ENCODE assay signal across 25 cellular contexts in genomic region chr10:131093795-131094366, GRCh38.
DNase-seq lines count a peak whose midpoint lies in the region; ATAC-seq and TF ChIP-seq lines count a peak whose summit lies in the region.
"Had no signal": no experiment of that assay in that cellular context is flagged by ENCODE, and none has a peak within 500 bp of the region (broad histone marks: within the 10 kb centered on the region; RNA-seq: fewer than 3 reads in every experiment).

No MANE protein-coding gene starts in this region.

- no peak for TF ChIP-seq POLR2A in HCT116 (IDR thresholded peaks at IDR 0.05; ENCODE audit: borderline replicate concordance, extremely low read depth, insufficient read depth, insufficient read length)
- no peak for TF ChIP-seq POLR2A in breast epithelium (IDR thresholded peaks at IDR 0.05)

- H3K4me1 ChIP-seq in HCT116 (ENCODE audit: control insufficient read depth in 1 of 2, insufficient read depth in 2 of 2, low read length in 2 of 2) = peaks cover 11 to 16% of the 10 kb centered on the region in 2 experiments; a peak in 3 of 4 replicates
- no peaks in the 10 kb centered on the region for H3K4me1 ChIP-seq in breast epithelium
- peaks cover 2% of the 10 kb centered on the region for H3K4me1 ChIP-seq in mesendoderm (ENCODE audit: control insufficient read depth, low read depth, low read length)
- H3K4me1 ChIP-seq in smooth muscle cell (ENCODE audit: low read depth) = no peaks in the 10 kb centered on the region

- H3K27me3 ChIP-seq in HCT116 (ENCODE audit: insufficient read depth, low read length) (no peaks in the 10 kb centered on the region), breast epithelium (no peaks in the 10 kb centered on the region), mesendoderm (ENCODE audit: insufficient read depth, low read length, poor library complexity) (no peaks in the 10 kb centered on the region), smooth muscle cell (ENCODE audit: low read depth) (no peaks in the 10 kb centered on the region)
- H3K27me3 ChIP-seq: cardiac muscle cell, vagina had no signal

- BruUV-seq in HCT116 (replicated peaks; lab: Mats Ljungman, UMichigan) = no TSS peak

- intact Hi-C loops in HCT116 (cut with micrococcal nuclease) (no loop called here), breast epithelium (cut with DNase I; ENCODE audit: low total_unique reads) (no loop called here)

- H3K79me2 ChIP-seq in HCT116 (ENCODE audit: insufficient read depth, low read length) (no peaks in the 10 kb centered on the region), mesendoderm (ENCODE audit: control insufficient read depth, insufficient read depth, low read length) (no peaks in the 10 kb centered on the region), smooth muscle cell (ENCODE audit: low read depth) (no peaks in the 10 kb centered on the region)

- CTCF ChIA-PET in HCT116 (lab: Charles Lee) = no interaction called here

- no peaks in the 10 kb centered on the region for H3K36me3 ChIP-seq in HCT116 (ENCODE audit: control insufficient read depth in 1 of 2, insufficient read depth in 2 of 2, low read length in 2 of 2)
- no peaks in the 10 kb centered on the region for H3K36me3 ChIP-seq in breast epithelium
- H3K36me3 ChIP-seq in mesendoderm (ENCODE audit: control insufficient read depth, insufficient read depth, low read length) = no peaks in the 10 kb centered on the region
- no peaks in the 10 kb centered on the region for H3K36me3 ChIP-seq in smooth muscle cell (ENCODE audit: low read depth)
- H3K36me3 ChIP-seq: cardiac muscle cell, thoracic aorta, vagina, WERI-Rb-1 had no signal

- H2BK5ac ChIP-seq in mesendoderm (ENCODE audit: low read length) = no peak overlapping the region

- RAD21 ChIA-PET in HCT116 (lab: Charles Lee; ENCODE audit: low non-redundant PET in 1 of 2, low total read pairs in 2 of 2, uncharacterized antibody in 2 of 2, unreplicated experiment in 2 of 2) = no interaction called here

- H3K79me1 ChIP-seq in mesendoderm (ENCODE audit: low read length) = no peaks in the 10 kb centered on the region

- H3K9me3 ChIP-seq in HCT116 (ENCODE audit: control insufficient read depth in 1 of 2, insufficient read depth in 1 of 2, low read depth in 1 of 2, low read length in 2 of 2) = no peaks in the 10 kb centered on the region
- H3K9me3 ChIP-seq in breast epithelium = no peaks in the 10 kb centered on the region
- no peaks in the 10 kb centered on the region for H3K9me3 ChIP-seq in smooth muscle cell (replicated peaks; ENCODE audit: low read depth)
- H3K9me3 ChIP-seq: thoracic aorta, vagina had no signal

- H4K5ac ChIP-seq in mesendoderm (ENCODE audit: low read length) = no peak overlapping the region

- no CpG with 5 or more reads among the region's 19 CpGs for WGBS in mesendoderm (ENCODE audit: extremely low coverage, insufficient coverage, low lambda C conversion rate)
- 89% methylated on average over 19 of the region's 19 CpGs for WGBS in smooth muscle cell (ENCODE audit: low lambda C conversion rate)

- ATAC-seq in HCT116 = no peak
- ATAC-seq in effector memory CD8-positive, alpha-beta T cell (replicated peaks) = no peak
- ATAC-seq: naive thymus-derived CD4-positive, alpha-beta T cell had no signal

- no peaks in the 10 kb centered on the region for H3F3A ChIP-seq in smooth muscle cell (ENCODE audit: low read depth)

- no peak overlapping the region for H3K18ac ChIP-seq in mesendoderm (ENCODE audit: low read length)

- no peak overlapping the region for H2BK120ac ChIP-seq in mesendoderm (ENCODE audit: low read depth, low read length)

- no peak overlapping the region for H3K4me3 ChIP-seq in HCT116 (replicated peaks in 1 of 2; ENCODE audit: low read depth in 1 of 2, low read length in 2 of 2)
- no peak overlapping the region for H3K4me3 ChIP-seq in breast epithelium
- H3K4me3 ChIP-seq in mesendoderm (ENCODE audit: low read length) = no peak overlapping the region
- no peak overlapping the region for H3K4me3 ChIP-seq in smooth muscle cell
- H3K4me3 ChIP-seq: cardiac muscle cell, thoracic aorta, vagina had no signal

- H3K27me3 Mint-ChIP-seq in effector memory CD8-positive, alpha-beta T cell = no peaks in the 10 kb centered on the region
- H3K27me3 Mint-ChIP-seq: activated CD4-positive, alpha-beta T cell treated with anti-CD3 and anti-CD28 coated beads, Interleukin-2, amount 10 ng/mL, durations not matched to agents 24 days and 14 days; naive thymus-derived CD4-positive, alpha-beta T cell; stimulated activated naive CD8-positive, alpha-beta T cell treated with anti-CD3 and anti-CD28 coated beads, Interleukin-15, Interleukin-2, amounts not matched to agents 100 ng/mL and 50 ng/mL, for 24 hours had no signal

- H4K8ac ChIP-seq in mesendoderm (ENCODE audit: low read depth, low read length) = no peak overlapping the region

- no peak overlapping the region for H2AK5ac ChIP-seq in mesendoderm (ENCODE audit: low read length)

- no peaks in the 10 kb centered on the region for H3K4me1 Mint-ChIP-seq in effector memory CD8-positive, alpha-beta T cell (ENCODE audit: low read depth in 2 of 2)
- H3K4me1 Mint-ChIP-seq: activated CD4-positive, alpha-beta T cell treated with anti-CD3 and anti-CD28 coated beads, Interleukin-2, amount 10 ng/mL, durations not matched to agents 24 days and 14 days had no signal

- H3K23ac ChIP-seq in mesendoderm (ENCODE audit: low read length) = no peak overlapping the region

- H2BK15ac ChIP-seq in mesendoderm (replicated peaks; ENCODE audit: low read depth) = no peak overlapping the region

- peak overlapping the region; percentile 56 for H3K56ac ChIP-seq in mesendoderm (ENCODE audit: low read length)

- H3K9me2 ChIP-seq in HCT116 (ENCODE audit: insufficient read depth) = no peaks in the 10 kb centered on the region

- DNase-seq in HCT116 (ENCODE audit: low read depth, low spot score) (no peak), breast epithelium (ENCODE audit: low spot score in 2 of 2) (no peak), mesendoderm (peak; percentile 39), smooth muscle cell (lab: John Stamatoyannopoulos, UW; ENCODE audit: unreplicated experiment) (no peak)
- DNase-seq in activated naive CD4-positive, alpha-beta T cell treated with Interleukin-2 at 50 U/mL for 16 hours = no peak
- no peak for DNase-seq in stimulated activated CD4-positive, alpha-beta T cell treated with anti-CD3 and anti-CD28 coated beads, Interleukin-4, amount 100 ng/mL, for 1 hour
- no peak for DNase-seq in effector memory CD8-positive, alpha-beta T cell
- DNase-seq: activated CD4-positive, alpha-beta T cell treated with anti-CD3 and anti-CD28 coated beads, Interleukin-2, amount 10 ng/mL, durations not matched to agents 24 days and 14 days; activated CD8-positive, alpha-beta memory T cell treated with anti-CD3 and anti-CD28 coated beads for 24 hours; activated T-cell treated with anti-CD3 and anti-CD28 coated beads for 4 hours; aorta; effector CD8-positive, alpha-beta T cell; erythroblast; MV-4-11; naive thymus-derived CD4-positive, alpha-beta T cell; NCI-H82; small intestine; stimulated activated CD4-positive, alpha-beta T cell treated with anti-CD3 and anti-CD28 coated beads, Interleukin-2, amount 100 ng/mL, for 24 hours; stimulated activated CD8-positive, alpha-beta memory T cell treated with anti-CD3 and anti-CD28 coated beads, Interleukin-4, amount 100 ng/mL, for 48 hours had no signal

- H3K27ac ChIP-seq in HCT116 (ENCODE audit: low read depth, low read length) (peak overlapping the region; percentile 77), breast epithelium (peak overlapping the region; percentile 74 to 79), mesendoderm (ENCODE audit: low read depth, low read length) (no peak overlapping the region), smooth muscle cell (ENCODE audit: low read depth) (peak overlapping the region; percentile 70)
- H3K27ac ChIP-seq: cardiac muscle cell, thoracic aorta, vagina had no signal

- H3K36me3 Mint-ChIP-seq in effector memory CD8-positive, alpha-beta T cell (ENCODE audit: insufficient read depth) = no peaks in the 10 kb centered on the region
- H3K36me3 Mint-ChIP-seq: activated naive CD4-positive, alpha-beta T cell treated with anti-CD3 and anti-CD28 coated beads, Interleukin-2, amount 50 U/mL, for 72 hours; naive thymus-derived CD4-positive, alpha-beta T cell had no signal

- H3K9ac ChIP-seq in HCT116 (ENCODE audit: low read length) (no peak overlapping the region), mesendoderm (ENCODE audit: low read length) (no peak overlapping the region), smooth muscle cell (ENCODE audit: low read depth) (peak overlapping the region; percentile 31)

- peak overlapping the region; percentile 56; the same call in 1 of the 2 replicates for H3K4me2 ChIP-seq in HCT116 (ENCODE audit: low read length)
- H3K4me2 ChIP-seq in mesendoderm (ENCODE audit: low read length) = no peak overlapping the region
- peak overlapping the region; percentile 4 for H3K4me2 ChIP-seq in smooth muscle cell

- H3K4ac ChIP-seq in mesendoderm (ENCODE audit: low read depth, low read length) = peak overlapping the region; percentile 58

- TF ChIP-seq RAD21 in HCT116 (IDR thresholded peaks at IDR 0.05; ENCODE audit: low read depth) = no peak

- no peak overlapping the region for H2AFZ ChIP-seq in HCT116 (ENCODE audit: low read depth, low read length, poor library complexity, severe bottlenecking)
- H2AFZ ChIP-seq in smooth muscle cell (ENCODE audit: low read depth) = no peak overlapping the region

- no peak overlapping the region for H3K27ac Mint-ChIP-seq in effector memory CD8-positive, alpha-beta T cell
- H3K27ac Mint-ChIP-seq: naive thymus-derived CD4-positive, alpha-beta T cell; stimulated activated naive CD8-positive, alpha-beta T cell treated with anti-CD3 and anti-CD28 coated beads, Interleukin-15, Interleukin-2, amounts not matched to agents 100 ng/mL and 50 ng/mL, for 24 hours had no signal

- POLR2A ChIA-PET in HCT116 (lab: Charles Lee) = no interaction called here

- TF ChIP-seq CTCF in HCT116 (IDR thresholded peaks at IDR 0.05 in 2 of 3, conservative IDR thresholded peaks at IDR 0.05 in 1 of 3; ENCODE audit: borderline replicate concordance in 1 of 3, insufficient read depth in 1 of 3, low read depth in 2 of 3, low read length in 2 of 3) (no peak), breast epithelium (IDR thresholded peaks at IDR 0.05) (no peak), smooth muscle cell (IDR thresholded peaks at IDR 0.05; ENCODE audit: borderline replicate concordance, insufficient read depth, poor library complexity, severe bottlenecking) (no peak)

- H3K4me3 Mint-ChIP-seq in effector memory CD8-positive, alpha-beta T cell = no peak overlapping the region
- H3K4me3 Mint-ChIP-seq: activated CD4-positive, alpha-beta T cell treated with anti-CD3 and anti-CD28 coated beads, Interleukin-2, amount 10 ng/mL, durations not matched to agents 24 days and 14 days; naive thymus-derived CD4-positive, alpha-beta T cell; stimulated activated naive CD8-positive, alpha-beta T cell treated with anti-CD3 and anti-CD28 coated beads, Interleukin-15, Interleukin-2, amounts not matched to agents 100 ng/mL and 50 ng/mL, for 24 hours had no signal

- no peaks in the 10 kb centered on the region for H3K9me3 Mint-ChIP-seq in effector memory CD8-positive, alpha-beta T cell
- H3K9me3 Mint-ChIP-seq: activated CD4-positive, alpha-beta T cell treated with anti-CD3 and anti-CD28 coated beads, Interleukin-2, amount 10 ng/mL, durations not matched to agents 24 days and 14 days; activated naive CD4-positive, alpha-beta T cell treated with anti-CD3 and anti-CD28 coated beads, Interleukin-2, amount 50 U/mL, for 72 hours; stimulated activated naive CD8-positive, alpha-beta T cell treated with anti-CD3 and anti-CD28 coated beads, Interleukin-15, Interleukin-2, amounts not matched to agents 100 ng/mL and 50 ng/mL, for 24 hours had no signal

- H4K20me1 ChIP-seq in HCT116 (ENCODE audit: insufficient read depth) (no peaks in the 10 kb centered on the region), smooth muscle cell (ENCODE audit: low read depth) (no peaks in the 10 kb centered on the region)
